ENCODE assay signal across 12 cellular contexts in genomic region chr12:116673713-116674112, GRCh38.
A peak's percentile ranks its signal among the peaks of the same experiment; 100 is the strongest.
DNase-seq lines count a peak whose midpoint lies in the region; ATAC-seq and TF ChIP-seq lines count a peak whose summit lies in the region.
"Had no signal": no experiment of that assay in that cellular context is flagged by ENCODE, and none has a peak within 500 bp of the region (broad histone marks: within the 10 kb centered on the region; RNA-seq: fewer than 3 reads in every experiment).

No MANE protein-coding gene starts in this region.

- TF ChIP-seq CTCF in GM20000 (IDR thresholded peaks at IDR 0.05; ENCODE audit: extremely low read depth, missing control alignments) = peak; percentile 10
- TF ChIP-seq CTCF in kidney epithelial cell (IDR thresholded peaks at IDR 0.05; ENCODE audit: insufficient read depth, low read length, poor library complexity, severe bottlenecking) = peak; percentile 16
- TF ChIP-seq CTCF in uterus (IDR thresholded peaks at IDR 0.05) = no peak

- no peaks in the 10 kb centered on the region for H3K4me1 ChIP-seq in uterus

- no peak overlapping the region for H3K4me3 ChIP-seq in kidney epithelial cell (ENCODE audit: low read depth, low read length)
- H3K4me3 ChIP-seq in uterus = no peak overlapping the region
- H3K4me3 ChIP-seq: esophagus squamous epithelium, SK-N-MC had no signal

- H3K27me3 ChIP-seq in kidney epithelial cell (ENCODE audit: control insufficient read depth, insufficient read depth, low read length) = no peaks in the 10 kb centered on the region
- H3K27me3 ChIP-seq in uterus = no peaks in the 10 kb centered on the region
- H3K27me3 ChIP-seq: esophagus squamous epithelium had no signal

- intact Hi-C loops in head of caudate nucleus (cut with DNase I) = no loop called here
- intact Hi-C loops in uterus (cut with DNase I; ENCODE audit: low total_unique reads) = no loop called here

- DNase-seq in DMS 273 (lab: John Stamatoyannopoulos, UW; ENCODE audit: unreplicated experiment) (peak; percentile 35), DMS 273 treated with DMSO at 0.1 percent for 48 hours (lab: John Stamatoyannopoulos, UW) (no peak), GM20000 (ENCODE audit: low spot score) (no peak), RPMI8226 (peak; percentile 42), kidney epithelial cell (ENCODE audit: low read depth) (no peak), head of caudate nucleus (no peak), uterus (no peak)
- DNase-seq: 8988T, esophagus squamous epithelium, substantia nigra had no signal

- H3K36me3 ChIP-seq in kidney epithelial cell (ENCODE audit: control insufficient read depth, insufficient read depth, low read length) (no peaks in the 10 kb centered on the region), uterus (no peaks in the 10 kb centered on the region)
- H3K36me3 ChIP-seq: esophagus squamous epithelium had no signal

- H3K9me3 ChIP-seq in uterus = no peaks in the 10 kb centered on the region
- H3K9me3 ChIP-seq: esophagus squamous epithelium had no signal

- no peak overlapping the region for H3K27ac ChIP-seq in uterus
- H3K27ac ChIP-seq: esophagus squamous epithelium, SK-N-MC had no signal

- no peak for ATAC-seq in HG03460 (IDR thresholded peaks at IDR 0.05; ENCODE audit: unreplicated experiment)

- TF ChIP-seq POLR2A in uterus (IDR thresholded peaks at IDR 0.05) = no peak

Comparison
In these comparisons a context has a peak if more than half of its experiments do, and no peak if none do; other contexts are left out.
1. DNase-seq: peak in DMS 273 (single experiment) and RPMI8226 (single experiment); none in DMS 273 treated with DMSO at 0.1 percent for 48 hours (single experiment), GM20000 (single experiment), kidney epithelial cell (single experiment), head of caudate nucleus (0 of 42) and uterus (0 of 2).
2. CTCF ChIP-seq: peak in GM20000 (single experiment) and kidney epithelial cell (single experiment); none in uterus (0 of 4).